Comparison of ENCODE assay signal across 1 cellular context in genomic region chr1:235504122-235504493, GRCh38.
TF ChIP-seq lines count a peak whose summit lies in the region.

Gene B3GALNT2 (minus strand): TSS chr1:235504452. CDS start chr1:235504252, 200 bp downstream.

TF ChIP-seq in HepG2, 621 proteins besides CTCF, POLR2A, EP300 and RAD21 (continued from another document and continues in another):
- no peak for TF ChIP-seq PAXIP1 (CRISPR knock-in tag; conservative IDR thresholded peaks at IDR 0.05)
- TF ChIP-seq MXI1 (IDR thresholded peaks at IDR 0.05; ENCODE audit: borderline replicate concordance, low read depth, low read length): no peak
- no peak for TF ChIP-seq ZNF549 (CRISPR knock-in tag; IDR thresholded peaks at IDR 0.05)
- TF ChIP-seq CBX1 (IDR thresholded peaks at IDR 0.05; ENCODE audit: low read depth): peak; percentile 22
- no peak for TF ChIP-seq FOXM1 (CRISPR knock-in tag; IDR thresholded peaks at IDR 0.05)
- peak; percentile 34; the same call in 1 of the 2 replicates for TF ChIP-seq ZNF776 (CRISPR knock-in tag; IDR thresholded peaks at IDR 0.05)
- TF ChIP-seq, protein P1, sequence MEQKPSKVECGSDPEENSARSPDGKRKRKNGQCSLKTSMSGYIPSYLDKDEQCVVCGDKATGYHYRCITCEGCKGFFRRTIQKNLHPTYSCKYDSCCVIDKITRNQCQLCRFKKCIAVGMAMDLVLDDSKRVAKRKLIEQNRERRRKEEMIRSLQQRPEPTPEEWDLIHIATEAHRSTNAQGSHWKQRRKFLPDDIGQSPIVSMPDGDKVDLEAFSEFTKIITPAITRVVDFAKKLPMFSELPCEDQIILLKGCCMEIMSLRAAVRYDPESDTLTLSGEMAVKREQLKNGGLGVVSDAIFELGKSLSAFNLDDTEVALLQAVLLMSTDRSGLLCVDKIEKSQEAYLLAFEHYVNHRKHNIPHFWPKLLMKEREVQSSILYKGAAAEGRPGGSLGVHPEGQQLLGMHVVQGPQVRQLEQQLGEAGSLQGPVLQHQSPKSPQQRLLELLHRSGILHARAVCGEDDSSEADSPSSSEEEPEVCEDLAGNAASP (CRISPR knock-in tag; IDR thresholded peaks at IDR 0.05; ENCODE audit: borderline replicate concordance): no peak
- TF ChIP-seq CREB3 (CRISPR knock-in tag; IDR thresholded peaks at IDR 0.05): no peak; the same call in 1 of the 2 replicates
- no peak for TF ChIP-seq MBD4 (IDR thresholded peaks at IDR 0.05; ENCODE audit: borderline replicate concordance, low read length)
- no peak for TF ChIP-seq ZNF878 (CRISPR knock-in tag; IDR thresholded peaks at IDR 0.05)
- TF ChIP-seq NCOA1 (CRISPR knock-in tag; IDR thresholded peaks at IDR 0.05): no peak
- TF ChIP-seq ZNF891 (CRISPR knock-in tag; IDR thresholded peaks at IDR 0.05): no peak
- no peak for TF ChIP-seq ZFYVE20 (CRISPR knock-in tag; IDR thresholded peaks at IDR 0.05; ENCODE audit: borderline replicate concordance, low read depth)
- TF ChIP-seq FOXK2 (IDR thresholded peaks at IDR 0.05): no peak
- TF ChIP-seq RXRA (CRISPR knock-in tag; IDR thresholded peaks at IDR 0.05): no peak
- TF ChIP-seq ZNF451 (CRISPR knock-in tag; IDR thresholded peaks at IDR 0.05): no peak; the same call in 1 of the 2 replicates
- TF ChIP-seq ZNF17 (CRISPR knock-in tag; IDR thresholded peaks at IDR 0.05): 0 out of 2 replicates have a peak, but pooled peaks have one; percentile 55
- no peak for TF ChIP-seq EHMT2 (IDR thresholded peaks at IDR 0.05; ENCODE audit: borderline replicate concordance, low read depth, low read length)
- TF ChIP-seq, protein P2, sequence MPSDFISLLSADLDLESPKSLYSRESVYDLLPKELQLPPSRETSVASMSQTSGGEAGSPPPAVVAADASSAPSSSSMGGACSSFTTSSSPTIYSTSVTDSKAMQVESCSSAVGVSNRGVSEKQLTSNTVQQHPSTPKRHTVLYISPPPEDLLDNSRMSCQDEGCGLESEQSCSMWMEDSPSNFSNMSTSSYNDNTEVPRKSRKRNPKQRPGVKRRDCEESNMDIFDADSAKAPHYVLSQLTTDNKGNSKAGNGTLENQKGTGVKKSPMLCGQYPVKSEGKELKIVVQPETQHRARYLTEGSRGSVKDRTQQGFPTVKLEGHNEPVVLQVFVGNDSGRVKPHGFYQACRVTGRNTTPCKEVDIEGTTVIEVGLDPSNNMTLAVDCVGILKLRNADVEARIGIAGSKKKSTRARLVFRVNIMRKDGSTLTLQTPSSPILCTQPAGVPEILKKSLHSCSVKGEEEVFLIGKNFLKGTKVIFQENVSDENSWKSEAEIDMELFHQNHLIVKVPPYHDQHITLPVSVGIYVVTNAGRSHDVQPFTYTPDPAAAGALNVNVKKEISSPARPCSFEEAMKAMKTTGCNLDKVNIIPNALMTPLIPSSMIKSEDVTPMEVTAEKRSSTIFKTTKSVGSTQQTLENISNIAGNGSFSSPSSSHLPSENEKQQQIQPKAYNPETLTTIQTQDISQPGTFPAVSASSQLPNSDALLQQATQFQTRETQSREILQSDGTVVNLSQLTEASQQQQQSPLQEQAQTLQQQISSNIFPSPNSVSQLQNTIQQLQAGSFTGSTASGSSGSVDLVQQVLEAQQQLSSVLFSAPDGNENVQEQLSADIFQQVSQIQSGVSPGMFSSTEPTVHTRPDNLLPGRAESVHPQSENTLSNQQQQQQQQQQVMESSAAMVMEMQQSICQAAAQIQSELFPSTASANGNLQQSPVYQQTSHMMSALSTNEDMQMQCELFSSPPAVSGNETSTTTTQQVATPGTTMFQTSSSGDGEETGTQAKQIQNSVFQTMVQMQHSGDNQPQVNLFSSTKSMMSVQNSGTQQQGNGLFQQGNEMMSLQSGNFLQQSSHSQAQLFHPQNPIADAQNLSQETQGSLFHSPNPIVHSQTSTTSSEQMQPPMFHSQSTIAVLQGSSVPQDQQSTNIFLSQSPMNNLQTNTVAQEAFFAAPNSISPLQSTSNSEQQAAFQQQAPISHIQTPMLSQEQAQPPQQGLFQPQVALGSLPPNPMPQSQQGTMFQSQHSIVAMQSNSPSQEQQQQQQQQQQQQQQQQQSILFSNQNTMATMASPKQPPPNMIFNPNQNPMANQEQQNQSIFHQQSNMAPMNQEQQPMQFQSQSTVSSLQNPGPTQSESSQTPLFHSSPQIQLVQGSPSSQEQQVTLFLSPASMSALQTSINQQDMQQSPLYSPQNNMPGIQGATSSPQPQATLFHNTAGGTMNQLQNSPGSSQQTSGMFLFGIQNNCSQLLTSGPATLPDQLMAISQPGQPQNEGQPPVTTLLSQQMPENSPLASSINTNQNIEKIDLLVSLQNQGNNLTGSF (CRISPR knock-in tag; IDR thresholded peaks at IDR 0.05): no peak
- no peak for TF ChIP-seq MIER3 (CRISPR knock-in tag; IDR thresholded peaks at IDR 0.05; ENCODE audit: borderline replicate concordance)
- TF ChIP-seq SIN3B (IDR thresholded peaks at IDR 0.05; ENCODE audit: low read length): no peak
- TF ChIP-seq, protein P3, sequence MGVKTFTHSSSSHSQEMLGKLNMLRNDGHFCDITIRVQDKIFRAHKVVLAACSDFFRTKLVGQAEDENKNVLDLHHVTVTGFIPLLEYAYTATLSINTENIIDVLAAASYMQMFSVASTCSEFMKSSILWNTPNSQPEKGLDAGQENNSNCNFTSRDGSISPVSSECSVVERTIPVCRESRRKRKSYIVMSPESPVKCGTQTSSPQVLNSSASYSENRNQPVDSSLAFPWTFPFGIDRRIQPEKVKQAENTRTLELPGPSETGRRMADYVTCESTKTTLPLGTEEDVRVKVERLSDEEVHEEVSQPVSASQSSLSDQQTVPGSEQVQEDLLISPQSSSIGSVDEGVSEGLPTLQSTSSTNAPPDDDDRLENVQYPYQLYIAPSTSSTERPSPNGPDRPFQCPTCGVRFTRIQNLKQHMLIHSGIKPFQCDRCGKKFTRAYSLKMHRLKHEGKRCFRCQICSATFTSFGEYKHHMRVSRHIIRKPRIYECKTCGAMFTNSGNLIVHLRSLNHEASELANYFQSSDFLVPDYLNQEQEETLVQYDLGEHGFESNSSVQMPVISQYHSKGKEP (CRISPR knock-in tag; IDR thresholded peaks at IDR 0.05): peak; percentile 56; the same call in 1 of the 2 replicates
- TF ChIP-seq HNF4G (IDR thresholded peaks at IDR 0.05; ENCODE audit: borderline replicate concordance, low read depth, low read length): no peak
- TF ChIP-seq HNF4G (CRISPR knock-in tag; IDR thresholded peaks at IDR 0.05; ENCODE audit: borderline replicate concordance, low read depth): no peak
- TF ChIP-seq ZNF782 (CRISPR knock-in tag; IDR thresholded peaks at IDR 0.05; ENCODE audit: borderline replicate concordance): no peak
- TF ChIP-seq TAF1 (CRISPR knock-in tag; IDR thresholded peaks at IDR 0.05): peak; percentile 15; the same call in 1 of the 2 replicates
- TF ChIP-seq, protein P4, sequence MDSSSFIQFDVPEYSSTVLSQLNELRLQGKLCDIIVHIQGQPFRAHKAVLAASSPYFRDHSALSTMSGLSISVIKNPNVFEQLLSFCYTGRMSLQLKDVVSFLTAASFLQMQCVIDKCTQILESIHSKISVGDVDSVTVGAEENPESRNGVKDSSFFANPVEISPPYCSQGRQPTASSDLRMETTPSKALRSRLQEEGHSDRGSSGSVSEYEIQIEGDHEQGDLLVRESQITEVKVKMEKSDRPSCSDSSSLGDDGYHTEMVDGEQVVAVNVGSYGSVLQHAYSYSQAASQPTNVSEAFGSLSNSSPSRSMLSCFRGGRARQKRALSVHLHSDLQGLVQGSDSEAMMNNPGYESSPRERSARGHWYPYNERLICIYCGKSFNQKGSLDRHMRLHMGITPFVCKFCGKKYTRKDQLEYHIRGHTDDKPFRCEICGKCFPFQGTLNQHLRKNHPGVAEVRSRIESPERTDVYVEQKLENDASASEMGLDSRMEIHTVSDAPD (CRISPR knock-in tag; IDR thresholded peaks at IDR 0.05): no peak
- 0 out of 2 replicates have a peak, but pooled peaks have one; percentile 56 for TF ChIP-seq ZNF792 (CRISPR knock-in tag; IDR thresholded peaks at IDR 0.05)
- peak; percentile 84 for TF ChIP-seq ZNF446 (CRISPR knock-in tag; IDR thresholded peaks at IDR 0.05)
- no peak for TF ChIP-seq ZNF646 (CRISPR knock-in tag; IDR thresholded peaks at IDR 0.05)
- peak; percentile 81; the same call in 1 of the 2 replicates for TF ChIP-seq ZNF230 (CRISPR knock-in tag; IDR thresholded peaks at IDR 0.05)
- TF ChIP-seq, protein P5, sequence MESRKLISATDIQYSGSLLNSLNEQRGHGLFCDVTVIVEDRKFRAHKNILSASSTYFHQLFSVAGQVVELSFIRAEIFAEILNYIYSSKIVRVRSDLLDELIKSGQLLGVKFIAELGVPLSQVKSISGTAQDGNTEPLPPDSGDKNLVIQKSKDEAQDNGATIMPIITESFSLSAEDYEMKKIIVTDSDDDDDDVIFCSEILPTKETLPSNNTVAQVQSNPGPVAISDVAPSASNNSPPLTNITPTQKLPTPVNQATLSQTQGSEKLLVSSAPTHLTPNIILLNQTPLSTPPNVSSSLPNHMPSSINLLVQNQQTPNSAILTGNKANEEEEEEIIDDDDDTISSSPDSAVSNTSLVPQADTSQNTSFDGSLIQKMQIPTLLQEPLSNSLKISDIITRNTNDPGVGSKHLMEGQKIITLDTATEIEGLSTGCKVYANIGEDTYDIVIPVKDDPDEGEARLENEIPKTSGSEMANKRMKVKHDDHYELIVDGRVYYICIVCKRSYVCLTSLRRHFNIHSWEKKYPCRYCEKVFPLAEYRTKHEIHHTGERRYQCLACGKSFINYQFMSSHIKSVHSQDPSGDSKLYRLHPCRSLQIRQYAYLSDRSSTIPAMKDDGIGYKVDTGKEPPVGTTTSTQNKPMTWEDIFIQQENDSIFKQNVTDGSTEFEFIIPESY (CRISPR knock-in tag; IDR thresholded peaks at IDR 0.05): no peak
- TF ChIP-seq SIX4 (CRISPR knock-in tag; IDR thresholded peaks at IDR 0.05): no peak
- TF ChIP-seq ZBTB8A (CRISPR knock-in tag; IDR thresholded peaks at IDR 0.05; ENCODE audit: borderline replicate concordance, low read depth): peak; percentile 90; the same call in 1 of the 2 replicates
- no peak for TF ChIP-seq NFKB2 (CRISPR knock-in tag; IDR thresholded peaks at IDR 0.05; ENCODE audit: borderline replicate concordance)
- TF ChIP-seq ZSCAN22 (CRISPR knock-in tag; IDR thresholded peaks at IDR 0.05): no peak
- TF ChIP-seq ELF4 (CRISPR knock-in tag; IDR thresholded peaks at IDR 0.05; ENCODE audit: borderline replicate concordance): no peak
- no peak for TF ChIP-seq GTF2F1 (IDR thresholded peaks at IDR 0.05; ENCODE audit: low read length)
